ENCODE assay signal across 1 cellular context in genomic region chr12:81086342-81086741, GRCh38.
TF ChIP-seq lines count a peak whose summit lies in the region.

No MANE protein-coding gene starts in this region.

TF ChIP-seq in HepG2, 621 proteins besides CTCF, POLR2A, EP300 and RAD21 (continued from another document):
- TF ChIP-seq ZNF362 (CRISPR knock-in tag; IDR thresholded peaks at IDR 0.05; ENCODE audit: borderline replicate concordance) (peak; percentile 55; the same call in 1 of the 2 replicates), MED13 (CRISPR knock-in tag; IDR thresholded peaks at IDR 0.05) (0 out of 2 replicates have a peak, but pooled peaks have one; percentile 70), MEIS1 (CRISPR knock-in tag; IDR thresholded peaks at IDR 0.05; ENCODE audit: borderline replicate concordance) (peak; percentile 67; the same call in 1 of the 2 replicates), ZNF547 (CRISPR knock-in tag; IDR thresholded peaks at IDR 0.05) (no peak), THRA (CRISPR knock-in tag; IDR thresholded peaks at IDR 0.05; ENCODE audit: borderline replicate concordance) (peak; percentile 89), IRF2 (CRISPR knock-in tag; IDR thresholded peaks at IDR 0.05) (peak; percentile 90; the same call in 1 of the 2 replicates), MIER3 (CRISPR knock-in tag; IDR thresholded peaks at IDR 0.05; ENCODE audit: borderline replicate concordance) (peak; percentile 77; the same call in 1 of the 2 replicates), KLF16 (CRISPR knock-in tag; IDR thresholded peaks at IDR 0.05) (peak in 1 of 2 experiments; percentile 79; a peak in 2 of 4 replicates), FOXK2 (IDR thresholded peaks at IDR 0.05) (no peak), ZNF780A (CRISPR knock-in tag; IDR thresholded peaks at IDR 0.05) (no peak), ZNF441 (CRISPR knock-in tag; IDR thresholded peaks at IDR 0.05; ENCODE audit: borderline replicate concordance) (no peak), REXO4 (CRISPR knock-in tag; IDR thresholded peaks at IDR 0.05; ENCODE audit: borderline replicate concordance) (no peak), TFAP4 (IDR thresholded peaks at IDR 0.05; ENCODE audit: borderline replicate concordance, low read depth) (peak; percentile 48; the same call in 1 of the 2 replicates), ZNF3 (CRISPR knock-in tag; IDR thresholded peaks at IDR 0.05) (peak; percentile 98), SMARCE1 (IDR thresholded peaks at IDR 0.05; ENCODE audit: borderline replicate concordance) (no peak), ISL2 (CRISPR knock-in tag; IDR thresholded peaks at IDR 0.05) (peak; percentile 77), CEBPG (CRISPR knock-in tag; IDR thresholded peaks at IDR 0.05) (peak; percentile 99), IKZF5 (CRISPR knock-in tag; IDR thresholded peaks at IDR 0.05) (peak; percentile 95)
